Comparison of ENCODE assay signal across 1 cellular context in the genomic region with DNA sequence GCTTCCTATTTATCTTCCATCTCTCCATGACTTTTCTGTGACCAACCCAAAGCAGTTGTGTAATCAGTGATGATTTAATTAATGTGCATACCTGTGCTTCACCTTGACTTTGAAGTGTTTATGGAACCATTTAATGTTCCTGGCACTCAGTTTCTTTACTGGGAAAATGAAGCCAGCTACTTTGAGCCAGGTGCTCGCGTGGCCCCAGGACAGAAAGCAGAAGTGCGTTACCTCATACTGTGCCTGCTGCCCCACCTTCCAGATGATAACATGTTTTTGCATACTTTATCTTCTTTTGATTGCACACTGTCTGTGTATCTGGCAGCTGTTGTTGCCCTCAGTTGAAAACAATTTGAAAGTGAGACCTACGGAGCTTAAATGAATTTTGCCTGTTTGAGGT.
TF ChIP-seq lines count a peak whose summit lies in the region.

No MANE protein-coding gene starts in this region.

TF ChIP-seq in HepG2, 621 proteins besides CTCF, POLR2A, EP300 and RAD21 (continued from another document):
- TF ChIP-seq, protein P1, sequence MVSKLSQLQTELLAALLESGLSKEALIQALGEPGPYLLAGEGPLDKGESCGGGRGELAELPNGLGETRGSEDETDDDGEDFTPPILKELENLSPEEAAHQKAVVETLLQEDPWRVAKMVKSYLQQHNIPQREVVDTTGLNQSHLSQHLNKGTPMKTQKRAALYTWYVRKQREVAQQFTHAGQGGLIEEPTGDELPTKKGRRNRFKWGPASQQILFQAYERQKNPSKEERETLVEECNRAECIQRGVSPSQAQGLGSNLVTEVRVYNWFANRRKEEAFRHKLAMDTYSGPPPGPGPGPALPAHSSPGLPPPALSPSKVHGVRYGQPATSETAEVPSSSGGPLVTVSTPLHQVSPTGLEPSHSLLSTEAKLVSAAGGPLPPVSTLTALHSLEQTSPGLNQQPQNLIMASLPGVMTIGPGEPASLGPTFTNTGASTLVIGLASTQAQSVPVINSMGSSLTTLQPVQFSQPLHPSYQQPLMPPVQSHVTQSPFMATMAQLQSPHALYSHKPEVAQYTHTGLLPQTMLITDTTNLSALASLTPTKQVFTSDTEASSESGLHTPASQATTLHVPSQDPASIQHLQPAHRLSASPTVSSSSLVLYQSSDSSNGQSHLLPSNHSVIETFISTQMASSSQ (IDR thresholded peaks at IDR 0.05; ENCODE audit: low read depth), result no peak
- TF ChIP-seq, protein P1 (CRISPR knock-in tag; IDR thresholded peaks at IDR 0.05; ENCODE audit: borderline replicate concordance), result no peak
- TF ChIP-seq MTF2 (CRISPR knock-in tag; IDR thresholded peaks at IDR 0.05; ENCODE audit: borderline replicate concordance) (no peak), TBL1XR1 (IDR thresholded peaks at IDR 0.05; ENCODE audit: borderline replicate concordance, low read length, partially characterized antibody) (no peak), ZNF660 (CRISPR knock-in tag; IDR thresholded peaks at IDR 0.05; ENCODE audit: borderline replicate concordance, low read depth) (no peak), IKZF1 (IDR thresholded peaks at IDR 0.05) (no peak), FOXA1 (IDR thresholded peaks at IDR 0.05) (no peak), FOXA1 (CRISPR knock-in tag; IDR thresholded peaks at IDR 0.05) (no peak), ZNF713 (CRISPR knock-in tag; IDR thresholded peaks at IDR 0.05) (no peak), CHD2 (IDR thresholded peaks at IDR 0.05; ENCODE audit: low read depth, low read length) (no peak), ZNF431 (CRISPR knock-in tag; IDR thresholded peaks at IDR 0.05; ENCODE audit: borderline replicate concordance, low read depth) (no peak)
- TF ChIP-seq, protein P2, sequence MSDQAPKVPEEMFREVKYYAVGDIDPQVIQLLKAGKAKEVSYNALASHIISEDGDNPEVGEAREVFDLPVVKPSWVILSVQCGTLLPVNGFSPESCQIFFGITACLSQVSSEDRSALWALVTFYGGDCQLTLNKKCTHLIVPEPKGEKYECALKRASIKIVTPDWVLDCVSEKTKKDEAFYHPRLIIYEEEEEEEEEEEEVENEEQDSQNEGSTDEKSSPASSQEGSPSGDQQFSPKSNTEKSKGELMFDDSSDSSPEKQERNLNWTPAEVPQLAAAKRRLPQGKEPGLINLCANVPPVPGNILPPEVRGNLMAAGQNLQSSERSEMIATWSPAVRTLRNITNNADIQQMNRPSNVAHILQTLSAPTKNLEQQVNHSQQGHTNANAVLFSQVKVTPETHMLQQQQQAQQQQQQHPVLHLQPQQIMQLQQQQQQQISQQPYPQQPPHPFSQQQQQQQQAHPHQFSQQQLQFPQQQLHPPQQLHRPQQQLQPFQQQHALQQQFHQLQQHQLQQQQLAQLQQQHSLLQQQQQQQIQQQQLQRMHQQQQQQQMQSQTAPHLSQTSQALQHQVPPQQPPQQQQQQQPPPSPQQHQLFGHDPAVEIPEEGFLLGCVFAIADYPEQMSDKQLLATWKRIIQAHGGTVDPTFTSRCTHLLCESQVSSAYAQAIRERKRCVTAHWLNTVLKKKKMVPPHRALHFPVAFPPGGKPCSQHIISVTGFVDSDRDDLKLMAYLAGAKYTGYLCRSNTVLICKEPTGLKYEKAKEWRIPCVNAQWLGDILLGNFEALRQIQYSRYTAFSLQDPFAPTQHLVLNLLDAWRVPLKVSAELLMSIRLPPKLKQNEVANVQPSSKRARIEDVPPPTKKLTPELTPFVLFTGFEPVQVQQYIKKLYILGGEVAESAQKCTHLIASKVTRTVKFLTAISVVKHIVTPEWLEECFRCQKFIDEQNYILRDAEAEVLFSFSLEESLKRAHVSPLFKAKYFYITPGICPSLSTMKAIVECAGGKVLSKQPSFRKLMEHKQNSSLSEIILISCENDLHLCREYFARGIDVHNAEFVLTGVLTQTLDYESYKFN (CRISPR knock-in tag; conservative IDR thresholded peaks at IDR 0.05), result no peak
- TF ChIP-seq, protein P3, sequence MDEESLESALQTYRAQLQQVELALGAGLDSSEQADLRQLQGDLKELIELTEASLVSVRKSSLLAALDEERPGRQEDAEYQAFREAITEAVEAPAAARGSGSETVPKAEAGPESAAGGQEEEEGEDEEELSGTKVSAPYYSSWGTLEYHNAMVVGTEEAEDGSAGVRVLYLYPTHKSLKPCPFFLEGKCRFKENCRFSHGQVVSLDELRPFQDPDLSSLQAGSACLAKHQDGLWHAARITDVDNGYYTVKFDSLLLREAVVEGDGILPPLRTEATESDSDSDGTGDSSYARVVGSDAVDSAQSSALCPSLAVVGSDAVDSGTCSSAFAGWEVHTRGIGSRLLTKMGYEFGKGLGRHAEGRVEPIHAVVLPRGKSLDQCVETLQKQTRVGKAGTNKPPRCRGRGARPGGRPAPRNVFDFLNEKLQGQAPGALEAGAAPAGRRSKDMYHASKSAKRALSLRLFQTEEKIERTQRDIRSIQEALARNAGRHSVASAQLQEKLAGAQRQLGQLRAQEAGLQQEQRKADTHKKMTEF (CRISPR knock-in tag; IDR thresholded peaks at IDR 0.05), result no peak
